ENCODE assay signal across 8 cellular contexts in genomic region chr3:172675371-172676193, GRCh38. TPM values are rescaled to one million over a fixed set of nuclear protein-coding genes. Genes with fewer than 3 reads are reported as not detected.
DNase-seq lines count a peak whose midpoint lies in the region; ATAC-seq and TF ChIP-seq lines count a peak whose summit lies in the region.

No MANE protein-coding gene starts in this region.

- peak; percentile 74 for TF ChIP-seq CTCF in astrocyte of the spinal cord (IDR thresholded peaks at IDR 0.05; ENCODE audit: low read depth, low read length)

- DNase-seq in Ammon's horn (ENCODE audit: low spot score): peak; percentile 36
- DNase-seq in NCI-H2227 (lab: John Stamatoyannopoulos, UW; ENCODE audit: unreplicated experiment): peak; percentile 63
- DNase-seq in astrocyte of the spinal cord (ENCODE audit: low read depth, low spot score): peak; percentile 71
- peak; percentile 64 for DNase-seq in kidney glomerular epithelial cell (lab: John Stamatoyannopoulos, UW)
- DNase-seq in G401 (ENCODE audit: low spot score): no peak

- in situ Hi-C loops in astrocyte of the spinal cord (cut with HindIII; ENCODE audit: low sequenced_read_pairs) (no loop called here), G401 (cut with HindIII; ENCODE audit: low sequenced_read_pairs) (no loop called here)

- no peak for TF ChIP-seq POLR2A in GM18505 (IDR thresholded peaks at IDR 0.05; ENCODE audit: borderline replicate concordance, extremely low read depth, insufficient read depth, insufficient read length)

- ATAC-seq in GM18867 (IDR thresholded peaks at IDR 0.05; ENCODE audit: unreplicated experiment) (peak; percentile 39), HG03280 (IDR thresholded peaks at IDR 0.05; ENCODE audit: unreplicated experiment) (no peak), GM18505 (IDR thresholded peaks at IDR 0.05; ENCODE audit: unreplicated experiment) (no peak)

- no peak overlapping the region for H3K4me3 ChIP-seq in astrocyte of the spinal cord (ENCODE audit: low read depth, low read length)

RNA-seq across cellular contexts. Expression of gene NCEH1, which starts 35.3 kb away (rescaled TPM):
- 0.27 and 0.49 TPM in 2 replicates for total RNA-seq in G401 (2014; rRNA removed; shearing (Covaris generic))
